In genomic region chr11:94128746-94129504, GRCh38 we compare ENCODE assay signal across 8 cellular contexts. TPM values are rescaled to one million over a fixed set of nuclear protein-coding genes. Genes with fewer than 3 reads are reported as not detected.
DNase-seq lines count a peak whose midpoint lies in the region; ATAC-seq and TF ChIP-seq lines count a peak whose summit lies in the region.

PANX1 (plus strand) TSS chr11:94128841; CDS start chr11:94129313, 472 bp downstream.

- H3K9me3 ChIP-seq in right atrium auricular region (no peaks in the 10 kb centered on the region), uterus (no peaks in the 10 kb centered on the region)

- peak within 1 kb of the TSS; percentile 94 to 97 for H3K27ac ChIP-seq in right atrium auricular region
- H3K27ac ChIP-seq in uterus: peak within 1 kb of the TSS; percentile 92 to 95

- in situ Hi-C loops in GM13976 (cut with MboI; ENCODE audit: low sequenced_read_pairs, unreplicated experiment): no loop called here

- DNase-seq in GM13976 (ENCODE audit: low spot score) (peak; percentile 89), NCI-H128 (lab: John Stamatoyannopoulos, UW; ENCODE audit: unreplicated experiment) (peak; percentile 75), T-helper 1 cell (peak; percentile 51 to 87 (median 62)), amniotic epithelial cell (ENCODE audit: low read depth) (peak; percentile 76), right atrium auricular region (ENCODE audit: low spot score) (peak; percentile 86), pulmonary artery endothelial cell (ENCODE audit: low read depth, low spot score) (no peak), uterus (peak; percentile 78 to 82)

- intact Hi-C loops in uterus (cut with DNase I; ENCODE audit: low total_unique reads): no loop called here

- H3K36me3 ChIP-seq in right atrium auricular region: no peaks in the 10 kb centered on the region
- no peaks in the 10 kb centered on the region for H3K36me3 ChIP-seq in uterus

- TF ChIP-seq POLR2A in uterus (IDR thresholded peaks at IDR 0.05): peak; percentile 40 to 57

- ATAC-seq in HG02759 (IDR thresholded peaks at IDR 0.05; ENCODE audit: unreplicated experiment): peak; percentile 87

- H3K4me1 ChIP-seq in right atrium auricular region (peaks cover 0 to 51% of the 10 kb centered on the region in 2 donors), uterus (peaks cover 0 to 8% of the 10 kb centered on the region in 2 donors)

- TF ChIP-seq CTCF in GM13976 (IDR thresholded peaks at IDR 0.05; ENCODE audit: borderline replicate concordance, control extremely low read depth, extremely low read depth, insufficient read depth, missing control alignments) (no peak), right atrium auricular region (IDR thresholded peaks at IDR 0.05) (no peak), uterus (IDR thresholded peaks at IDR 0.05) (no peak)

- peak within 1 kb of the TSS; percentile 86 for H3K4me3 ChIP-seq in right atrium auricular region
- peak within 1 kb of the TSS; percentile 68 to 78 for H3K4me3 ChIP-seq in uterus

- H3K27me3 ChIP-seq in right atrium auricular region: no peaks in the 10 kb centered on the region
- no peaks in the 10 kb centered on the region for H3K27me3 ChIP-seq in uterus

RNA-seq across cellular contexts. Expression of gene PANX1, which starts in this region (rescaled TPM):
- total RNA-seq in right atrium auricular region (10 to 100 TPM; 12.3 to 15.7 TPM), pulmonary artery endothelial cell (24.3 and 28.8 TPM in 2 replicates), uterus (10 to 100 TPM in 3 of 4 donors, 1 to 10 TPM in 1; 4.1 to 37.9 (median 15.1) TPM)
